22 cellular contexts compared by ENCODE assay signal in genomic region chr2:41806286-41806685, GRCh38.
DNase-seq lines count a peak whose midpoint lies in the region; ATAC-seq, FAIRE-seq and TF ChIP-seq lines count a peak whose summit lies in the region.
"Had no signal": no experiment of that assay in that cellular context is flagged by ENCODE, and none has a peak within 500 bp of the region (broad histone marks: within the 10 kb centered on the region; RNA-seq: fewer than 3 reads in every experiment).

No MANE protein-coding gene starts in this region.

- H3K36me3 Mint-ChIP-seq in nephron (ENCODE audit: low read depth), result no peaks in the 10 kb centered on the region
- H3K36me3 Mint-ChIP-seq: activated naive CD4-positive, alpha-beta T cell treated with anti-CD3 and anti-CD28 coated beads, Interleukin-2, amount 50 U/mL, for 72 hours had no signal

- H2AK5ac ChIP-seq in H1 (ENCODE audit: low read depth, low read length), result no peak overlapping the region

- H4K5ac ChIP-seq in H1 (ENCODE audit: insufficient read length, low read depth, low read length), result no peak overlapping the region

- H3K36me3 ChIP-seq in H1 (ENCODE audit: control insufficient read depth in 2 of 4, insufficient read depth in 4 of 4, low read length in 3 of 4) (no peaks in the 10 kb centered on the region), breast epithelium (no peaks in the 10 kb centered on the region)
- H3K36me3 ChIP-seq: lower lobe of right lung had no signal

- ATAC-seq in HG02852 (IDR thresholded peaks at IDR 0.05; ENCODE audit: unreplicated experiment), result no peak
- ATAC-seq: activated naive CD4-positive, alpha-beta T cell treated with anti-CD3 and anti-CD28 coated beads, Interleukin-2, amount 50 U/mL, for 72 hours; effector memory CD8-positive, alpha-beta T cell; K562; lower lobe of right lung had no signal

- H3K27me3 Mint-ChIP-seq in nephron (ENCODE audit: low read depth), result no peaks in the 10 kb centered on the region

- POLR2A ChIA-PET in H1 (lab: Charles Lee; ENCODE audit: partially characterized antibody), result interaction anchor here (0.7 kb wide), 1 partner anchor 51 kb away, joined by 3 read pairs; no protein-coding TSS in a partner anchor

- H4K91ac ChIP-seq in H1 (replicated peaks; ENCODE audit: insufficient read length, low read length), result no peak overlapping the region

- no peak overlapping the region for H3K4me3 ChIP-seq in H1 (ENCODE audit: extremely low read depth in 1 of 4, insufficient read depth in 2 of 4, low read depth in 3 of 4, low read length in 4 of 4)
- H3K4me3 ChIP-seq in breast epithelium, result no peak overlapping the region
- H3K4me3 ChIP-seq: K562, lower lobe of right lung had no signal

- H3K79me1 ChIP-seq in H1 (ENCODE audit: low read depth, low read length), result no peaks in the 10 kb centered on the region

- H2BK15ac ChIP-seq in H1 (ENCODE audit: low read length), result no peak overlapping the region

- no peak for FAIRE-seq in H1 (lab: Jason Lieb, UNC)
- FAIRE-seq: K562 had no signal

- WGBS in H1 (ENCODE audit: extremely low coverage in 1 of 2, insufficient coverage in 1 of 2, insufficient read length in 1 of 2, insufficient replicate concordance in 2 of 2, low coverage in 1 of 2, low lambda C conversion rate in 2 of 2, missing lambda C conversion rate in 1 of 2), 2 experiments, result 84% methylated on average over 2 of the region's 2 CpGs; no CpG with 5 or more reads in 1 of the 2 experiments

- H3K4me1 ChIP-seq in H1 (replicated peaks in 1 of 4; ENCODE audit: control insufficient read depth in 3 of 4, insufficient read depth in 4 of 4, low read length in 3 of 4) (no peaks in the 10 kb centered on the region), breast epithelium (no peaks in the 10 kb centered on the region)
- H3K4me1 ChIP-seq: lower lobe of right lung had no signal

- H3K23me2 ChIP-seq in H1 (ENCODE audit: low read depth, low read length), result no peaks in the 10 kb centered on the region; the same call in 1 of the 2 replicates

- no peak overlapping the region for H3K23ac ChIP-seq in H1 (ENCODE audit: insufficient read length)

- no peak overlapping the region for H3K27ac ChIP-seq in H1 (ENCODE audit: low read depth, low read length)
- no peak overlapping the region for H3K27ac ChIP-seq in breast epithelium
- H3K27ac ChIP-seq: lower lobe of right lung had no signal

- H3K4me3 Mint-ChIP-seq in nephron, result no peak overlapping the region
- H3K4me3 Mint-ChIP-seq: effector memory CD8-positive, alpha-beta T cell had no signal

- H2BK120ac ChIP-seq in H1 (replicated peaks; ENCODE audit: low read depth, low read length), result no peak overlapping the region

- no peak overlapping the region for H2BK20ac ChIP-seq in H1 (ENCODE audit: low read length)

- TF ChIP-seq CTCF in H1 (IDR thresholded peaks at IDR 0.05; ENCODE audit: control extremely low read depth in 1 of 3, insufficient read depth in 1 of 3, low read depth in 1 of 3, low read length in 3 of 3) (peak in 1 of 3 experiments; percentile 18; a peak in 2 of 4 replicates), nephron (IDR thresholded peaks at IDR 0.05; ENCODE audit: unreplicated experiment in 3 of 3) (peak; percentile 11 to 33 (median 28)), breast epithelium (IDR thresholded peaks at IDR 0.05) (no peak)

- H3K9ac ChIP-seq in H1 (replicated peaks in 1 of 4; ENCODE audit: extremely low read depth in 1 of 4, low read depth in 3 of 4, low read length in 3 of 4), result no peak overlapping the region

- peak; percentile 49 to 56 for TF ChIP-seq RAD21 in H1 (IDR thresholded peaks at IDR 0.05 in 1 of 2, conservative IDR thresholded peaks at IDR 0.05 in 1 of 2; ENCODE audit: low read depth in 2 of 2, low read length in 2 of 2)

- H2AFZ ChIP-seq in H1 (ENCODE audit: low read length), result no peak overlapping the region

- peaks cover 26% of the 10 kb centered on the region for H3K9me3 Mint-ChIP-seq in nephron

- H3K4me2 ChIP-seq in H1 (ENCODE audit: insufficient read depth in 1 of 2, low read depth in 2 of 2, low read length in 2 of 2), result no peak overlapping the region

- CTCF ChIA-PET in H1 (lab: Charles Lee; ENCODE audit: partially characterized antibody), result interaction anchor here (0.6 to 1.4 kb wide), 7 partner anchors 25 to 294 kb away, joined by 3 to 4 read pairs (median 3); no protein-coding TSS in a partner anchor

- in situ Hi-C loops in Caki2 (cut with HindIII; ENCODE audit: low pct_unique_long_range_greater_than_20kb, low sequenced_read_pairs), result no loop called here

- H3K56ac ChIP-seq in H1 (replicated peaks; ENCODE audit: insufficient read length, low read depth, low read length), result no peak overlapping the region

- H3K9me3 ChIP-seq in H1 (ENCODE audit: insufficient read depth in 2 of 2, low read depth in 1 of 2, low read length in 1 of 2) (no peaks in the 10 kb centered on the region; a peak in 1 of 4 replicates), breast epithelium (peaks cover 0 to 14% of the 10 kb centered on the region in 2 donors)
- H3K9me3 ChIP-seq: lower lobe of right lung had no signal

- peak; percentile 42 for DNase-seq in Caki2 (ENCODE audit: low read depth)
- DNase-seq in Kasumi-1 (lab: John Stamatoyannopoulos, UW), result peak; percentile 2 to 5
- DNase-seq in H1 (ENCODE audit: low read depth in 1 of 2, low spot score in 2 of 2), result no peak
- DNase-seq in central memory CD4-positive, alpha-beta T cell, result no peak
- DNase-seq in DMS79 treated with DMSO at 0.1 percent for 48 hours (lab: John Stamatoyannopoulos, UW), result no peak
- DNase-seq in breast epithelium (ENCODE audit: low spot score in 2 of 2), result no peak
- DNase-seq: activated CD4-positive, alpha-beta T cell treated with anti-CD3 and anti-CD28 coated beads for 4 hours; AML-193; effector memory CD8-positive, alpha-beta T cell; GDM1; lower lobe of right lung; MV-4-11; NCI-H1694 treated with DMSO at 0.1 percent for 48 hours; NCI-H226; NK-92 treated with Interleukin-12 subunit alpha and Interleukin-12 subunit beta, amount 100 ng/mL, for 24 hours; nucleus accumbens; retina; stimulated activated CD8-positive, alpha-beta memory T cell treated with anti-CD3 and anti-CD28 coated beads, Interleukin-4, amount 100 ng/mL, for 48 hours had no signal

- H3K79me2 ChIP-seq in H1 (ENCODE audit: control insufficient read depth in 1 of 2, insufficient read depth in 2 of 2, low read length in 2 of 2), result no peaks in the 10 kb centered on the region

- no peak overlapping the region for H3K14ac ChIP-seq in H1 (ENCODE audit: insufficient read length)

- H4K20me1 ChIP-seq in H1 (replicated peaks in 1 of 2; ENCODE audit: control insufficient read depth in 1 of 2, insufficient read depth in 2 of 2, low read length in 2 of 2), result no peaks in the 10 kb centered on the region

- no peaks in the 10 kb centered on the region for H3K4me1 Mint-ChIP-seq in nephron

- no peak overlapping the region for H3K4ac ChIP-seq in H1 (replicated peaks; ENCODE audit: insufficient read length, low read depth, low read length)

- H3K27me3 ChIP-seq in H1 (replicated peaks in 1 of 4; ENCODE audit: control insufficient read depth in 3 of 4, extremely low read depth in 1 of 4, insufficient read depth in 3 of 4, low read length in 3 of 4), result no peaks in the 10 kb centered on the region
- H3K27me3 ChIP-seq in breast epithelium, result no peaks in the 10 kb centered on the region

- H3K27ac Mint-ChIP-seq in nephron, result no peak overlapping the region
- H3K27ac Mint-ChIP-seq: activated naive CD4-positive, alpha-beta T cell treated with anti-CD3 and anti-CD28 coated beads, Interleukin-2, amount 50 U/mL, for 72 hours; effector memory CD8-positive, alpha-beta T cell had no signal

- H2BK5ac ChIP-seq in H1 (ENCODE audit: low read depth, low read length), result no peak overlapping the region

- no peak for TF ChIP-seq EP300 in H1 (IDR thresholded peaks at IDR 0.05; ENCODE audit: borderline replicate concordance in 1 of 2, low read depth in 2 of 2, low read length in 2 of 2)

- H4K8ac ChIP-seq in H1 (ENCODE audit: extremely low read depth, insufficient read depth, low read length), result no peak overlapping the region

- TF ChIP-seq POLR2A in H1 (IDR thresholded peaks at IDR 0.05; ENCODE audit: control extremely low read depth in 1 of 2, low read depth in 2 of 2, low read length in 2 of 2) (no peak), breast epithelium (IDR thresholded peaks at IDR 0.05) (no peak)

- intact Hi-C loops in breast epithelium (cut with DNase I; ENCODE audit: low total_unique reads), result no loop called here

- no peak overlapping the region for H2BK12ac ChIP-seq in H1 (ENCODE audit: low read depth, low read length)

- H3K18ac ChIP-seq in H1 (ENCODE audit: extremely low read depth, low read length), result no peak overlapping the region

TF ChIP-seq in H1, 55 proteins besides CTCF, POLR2A, EP300 and RAD21:
- TF ChIP-seq NANOG (IDR thresholded peaks at IDR 0.05; ENCODE audit: insufficient read depth, low read depth, low read length, poor library complexity, severe bottlenecking), result no peak
- no peak for TF ChIP-seq FOSL1 (IDR thresholded peaks at IDR 0.05; ENCODE audit: insufficient read depth, low read depth, low read length)
- TF ChIP-seq MAX (IDR thresholded peaks at IDR 0.05), result no peak

Comparison
In these comparisons a context has a peak if more than half of its experiments do, and no peak if none do; other contexts are left out.
1. DNase-seq: peak in Caki2 (single experiment) and Kasumi-1 (2 of 2); none in H1 (0 of 2), central memory CD4-positive, alpha-beta T cell (single experiment), DMS79 treated with DMSO at 0.1 percent for 48 hours (single experiment) and breast epithelium (0 of 2).
2. CTCF ChIP-seq: peak in nephron (3 of 3); none in breast epithelium (0 of 3).